Comparison of ENCODE assay signal across 1 cellular context in genomic region chr7:55573526-55573925, GRCh38.
TF ChIP-seq lines count a peak whose summit lies in the region.

No MANE protein-coding gene starts in this region.

TF ChIP-seq in K562, 482 proteins besides CTCF, POLR2A, EP300 and RAD21 (continued from another document):
- no peak for TF ChIP-seq ZNF592 (IDR thresholded peaks at IDR 0.05)
- no peak for TF ChIP-seq ARNT (IDR thresholded peaks at IDR 0.05)
- TF ChIP-seq, protein P1, sequence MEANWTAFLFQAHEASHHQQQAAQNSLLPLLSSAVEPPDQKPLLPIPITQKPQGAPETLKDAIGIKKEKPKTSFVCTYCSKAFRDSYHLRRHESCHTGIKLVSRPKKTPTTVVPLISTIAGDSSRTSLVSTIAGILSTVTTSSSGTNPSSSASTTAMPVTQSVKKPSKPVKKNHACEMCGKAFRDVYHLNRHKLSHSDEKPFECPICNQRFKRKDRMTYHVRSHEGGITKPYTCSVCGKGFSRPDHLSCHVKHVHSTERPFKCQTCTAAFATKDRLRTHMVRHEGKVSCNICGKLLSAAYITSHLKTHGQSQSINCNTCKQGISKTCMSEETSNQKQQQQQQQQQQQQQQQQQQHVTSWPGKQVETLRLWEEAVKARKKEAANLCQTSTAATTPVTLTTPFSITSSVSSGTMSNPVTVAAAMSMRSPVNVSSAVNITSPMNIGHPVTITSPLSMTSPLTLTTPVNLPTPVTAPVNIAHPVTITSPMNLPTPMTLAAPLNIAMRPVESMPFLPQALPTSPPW (CRISPR knock-in tag; IDR thresholded peaks at IDR 0.05) = no peak
- TF ChIP-seq ZNF717 (CRISPR knock-in tag; IDR thresholded peaks at IDR 0.05) = no peak
- TF ChIP-seq HIVEP1 (CRISPR knock-in tag; IDR thresholded peaks at IDR 0.05) = no peak
- no peak for TF ChIP-seq HLTF (IDR thresholded peaks at IDR 0.05)
- TF ChIP-seq HNRNPLL (IDR thresholded peaks at IDR 0.05; ENCODE audit: low read depth, low read length, poor library complexity, severe bottlenecking) = no peak
- TF ChIP-seq ZNF354B (CRISPR knock-in tag; IDR thresholded peaks at IDR 0.05) = no peak
- TF ChIP-seq FOXP4 (CRISPR knock-in tag; IDR thresholded peaks at IDR 0.05; ENCODE audit: borderline replicate concordance) = no peak
- TF ChIP-seq EHMT2 (IDR thresholded peaks at IDR 0.05) = no peak
- no peak for TF ChIP-seq ARID1B (IDR thresholded peaks at IDR 0.05)
- no peak for TF ChIP-seq ZNF444 (CRISPR knock-in tag; IDR thresholded peaks at IDR 0.05)
- no peak for TF ChIP-seq MEF2A (IDR thresholded peaks at IDR 0.05; ENCODE audit: control insufficient read depth, low read depth, low read length)
- no peak for TF ChIP-seq ZNF408 (CRISPR knock-in tag; IDR thresholded peaks at IDR 0.05; ENCODE audit: low read depth)
- no peak for TF ChIP-seq MAFG (tag; conservative IDR thresholded peaks at IDR 0.05)
- no peak for TF ChIP-seq RBM39 (optimal IDR thresholded peaks at IDR 0.05; ENCODE audit: low read depth, low read length)
- no peak for TF ChIP-seq ZNF224 (CRISPR knock-in tag; IDR thresholded peaks at IDR 0.05)
TF ChIP-seq in K562: peak in this region for 0.
